7 cellular contexts compared by ENCODE assay signal in the genomic region with DNA sequence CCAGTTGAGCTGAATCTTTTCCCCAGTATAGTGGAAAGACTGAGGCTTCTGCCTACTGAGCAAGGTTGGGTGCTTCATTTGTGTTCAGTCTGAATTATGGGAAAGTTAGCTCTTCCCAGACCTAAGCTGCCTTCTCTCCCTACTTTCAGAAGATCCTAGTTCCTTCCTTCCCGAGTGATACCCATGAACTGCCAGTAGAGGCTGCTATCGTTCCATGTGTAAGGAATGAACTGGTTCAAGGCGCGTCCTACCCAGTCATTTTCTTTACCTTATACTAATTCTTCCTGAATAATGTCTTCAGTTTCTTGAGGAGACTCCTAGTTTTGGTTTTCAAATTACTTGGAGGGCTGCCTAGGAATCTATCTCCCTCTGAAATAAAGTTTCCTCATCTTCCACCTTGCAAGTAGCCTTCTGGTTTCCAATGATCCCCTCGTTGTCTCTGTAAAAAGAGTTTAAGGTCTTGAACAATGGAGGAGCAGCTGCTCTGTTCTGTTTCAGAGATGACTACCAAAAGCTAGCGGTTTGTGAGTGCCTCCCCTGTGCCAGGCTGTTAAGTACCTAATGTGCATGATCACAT. TPM values are rescaled to one million over a fixed set of nuclear protein-coding genes. Genes with fewer than 3 reads are reported as not detected.
DNase-seq lines count a peak whose midpoint lies in the region; ATAC-seq, FAIRE-seq and TF ChIP-seq lines count a peak whose summit lies in the region.

No MANE protein-coding gene starts in this region.

- peak; percentile 95 for FAIRE-seq in G401.6 (lab: Jason Lieb, UNC)

- TF ChIP-seq CTCF in fibroblast of the aortic adventitia (IDR thresholded peaks at IDR 0.05; ENCODE audit: insufficient read depth, low read length) = peak; percentile 100
- peak; percentile 79 for TF ChIP-seq CTCF in osteocyte (IDR thresholded peaks at IDR 0.05)

- peaks cover 38% of the 10 kb centered on the region for H3K36me3 Mint-ChIP-seq in osteocyte (ENCODE audit: unreplicated experiment)

- no peak for ATAC-seq in activated CD4-positive, CD25-positive, alpha-beta regulatory T cell treated with anti-CD3 and anti-CD28 coated beads, Interleukin-2, amount 50 U/mL, for 24 hours
- ATAC-seq in HG02610 (IDR thresholded peaks at IDR 0.05; ENCODE audit: unreplicated experiment) = no peak

- no peaks in the 10 kb centered on the region for H3K4me1 Mint-ChIP-seq in osteocyte (ENCODE audit: unreplicated experiment)

- no peaks in the 10 kb centered on the region for H3K9me3 Mint-ChIP-seq in osteocyte (ENCODE audit: unreplicated experiment)

- no peaks in the 10 kb centered on the region for H3K27me3 ChIP-seq in MG63

- DNase-seq in MG63 = peak; percentile 27
- peak; percentile 57 for DNase-seq in SK-N-DZ (ENCODE audit: low spot score)
- peak; percentile 85 for DNase-seq in fibroblast of the aortic adventitia (ENCODE audit: low read depth)
- no peak for DNase-seq in osteocyte (ENCODE audit: extremely low spot score, unreplicated experiment)

- H3K4me3 ChIP-seq in MG63 (no peak overlapping the region), fibroblast of the aortic adventitia (ENCODE audit: low read depth, low read length) (no peak overlapping the region)

- H3K27ac Mint-ChIP-seq in osteocyte (ENCODE audit: unreplicated experiment) = peak overlapping the region; percentile 7

- H3K27me3 Mint-ChIP-seq in osteocyte (ENCODE audit: unreplicated experiment) = no peaks in the 10 kb centered on the region

- H3K4me3 Mint-ChIP-seq in osteocyte (ENCODE audit: unreplicated experiment) = no peak overlapping the region

- peaks cover 74% of the 10 kb centered on the region for H3K36me3 ChIP-seq in MG63

- no peaks in the 10 kb centered on the region for H3K9me3 ChIP-seq in MG63

RNA-seq across cellular contexts. Expression of a gene that starts 0.9 kb away (rescaled TPM):
- total RNA-seq in MG63 (2014; rRNA removed; shearing (Covaris generic); ENCODE audit: low replicate concordance) = 0.36 TPM in 1 of 2 replicates, not detected in the other
- polyA plus RNA-seq in SK-N-DZ (2014; cell fraction: cytosol; rRNA removed) = 0.41 TPM in 1 of 2 replicates, not detected in the other
- 0.49 and 1.3 TPM in 2 replicates for polyA plus RNA-seq in SK-N-DZ (2014; cell fraction: nucleus; rRNA removed)
- 0.25 and 0.72 TPM in 2 replicates for total RNA-seq in fibroblast of the aortic adventitia (ENCODE audit: low replicate concordance)
- total RNA-seq in osteocyte = 1.8 and 2.2 TPM in 2 replicates

RNA-seq across cellular contexts. Expression of a gene that starts 7.6 kb away (rescaled TPM):
- 0.10 and 0.86 TPM in 2 replicates for total RNA-seq in MG63 (2014; rRNA removed; shearing (Covaris generic); ENCODE audit: low replicate concordance)
- polyA plus RNA-seq in SK-N-DZ (2014; cell fraction: cytosol; rRNA removed) = 0.15 and 0.24 TPM in 2 replicates
- polyA plus RNA-seq in SK-N-DZ (2014; cell fraction: nucleus; rRNA removed) = 0.31 and 0.70 TPM in 2 replicates
- total RNA-seq in fibroblast of the aortic adventitia (ENCODE audit: low replicate concordance) = under 0.01 and 0.08 TPM in 2 replicates
- total RNA-seq in osteocyte = 1.1 and 1.3 TPM in 2 replicates

RNA-seq across cellular contexts. Expression of a gene that starts 10.2 kb away (rescaled TPM):
- 72.7 and 82.0 TPM in 2 replicates for total RNA-seq in MG63 (2014; rRNA removed; shearing (Covaris generic); ENCODE audit: low replicate concordance)
- polyA plus RNA-seq in SK-N-DZ (2014; cell fraction: cytosol; rRNA removed) = 145 and 162 TPM in 2 replicates
- polyA plus RNA-seq in SK-N-DZ (2014; cell fraction: nucleus; rRNA removed) = 84.6 and 105 TPM in 2 replicates
- total RNA-seq in fibroblast of the aortic adventitia (ENCODE audit: low replicate concordance) (86.3 and 101 TPM in 2 replicates), osteocyte (111 and 121 TPM in 2 replicates)

RNA-seq across cellular contexts. Expression of a gene that starts 19.4 kb away (rescaled TPM):
- total RNA-seq in MG63 (2014; rRNA removed; shearing (Covaris generic); ENCODE audit: low replicate concordance) = 85.0 and 209 TPM in 2 replicates
- polyA plus RNA-seq in SK-N-DZ (2014; cell fraction: cytosol; rRNA removed) = 58.3 and 59.5 TPM in 2 replicates
- polyA plus RNA-seq in SK-N-DZ (2014; cell fraction: nucleus; rRNA removed) = 80.2 and 111 TPM in 2 replicates
- 72.6 and 99.3 TPM in 2 replicates for total RNA-seq in fibroblast of the aortic adventitia (ENCODE audit: low replicate concordance)
- 68.1 and 69.1 TPM in 2 replicates for total RNA-seq in osteocyte

RNA-seq across cellular contexts. Expression of a gene that starts 44.8 kb away (rescaled TPM):
- total RNA-seq in MG63 (2014; rRNA removed; shearing (Covaris generic); ENCODE audit: low replicate concordance) = not detected in 2 replicates
- not detected in 2 replicates for polyA plus RNA-seq in SK-N-DZ (2014; cell fraction: cytosol; rRNA removed)
- not detected in 2 replicates for polyA plus RNA-seq in SK-N-DZ (2014; cell fraction: nucleus; rRNA removed)
- total RNA-seq in fibroblast of the aortic adventitia (ENCODE audit: low replicate concordance) (0.54 TPM in 1 of 2 replicates, not detected in the other), osteocyte (0.31 and 0.51 TPM in 2 replicates)
